17 cellular contexts compared by ENCODE assay signal in the genomic region with DNA sequence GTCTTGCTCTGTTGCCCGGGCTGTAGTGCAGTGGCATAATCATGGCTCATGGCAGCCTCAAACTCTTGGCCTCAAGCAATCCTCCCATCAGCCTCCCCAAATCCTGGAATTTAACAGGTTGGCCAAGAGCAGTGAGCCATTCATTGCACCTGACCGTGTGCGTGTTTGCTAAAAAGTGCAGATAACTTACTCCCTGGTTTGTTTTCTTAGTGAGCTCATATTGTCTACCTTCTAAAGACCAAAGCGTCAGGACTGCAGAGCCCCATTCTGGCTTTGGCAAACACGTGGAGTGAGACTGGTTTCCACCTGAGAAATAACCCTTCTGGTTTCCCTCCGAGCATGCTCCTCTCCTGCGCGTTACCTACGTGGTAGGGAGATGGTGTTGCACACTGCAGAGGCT. TPM values are rescaled to one million over a fixed set of nuclear protein-coding genes. Genes with fewer than 3 reads are reported as not detected.
"Had no signal": no experiment of that assay in that cellular context is flagged by ENCODE, and none has a peak within 500 bp of the region (broad histone marks: within the 10 kb centered on the region; RNA-seq: fewer than 3 reads in every experiment).

No MANE protein-coding gene starts in this region.

- ATAC-seq: activated T-cell treated with anti-CD3 and anti-CD28 coated beads, Interleukin-2, amount 50 U/mL, for 72 hours; body of pancreas; left cardiac atrium; natural killer cell treated with Interleukin-12 subunit alpha and Interleukin-12 subunit beta and Interleukin-15 and Interleukin-18, amount 100 ng/mL, for 72 hours had no signal

- H3K9me3 ChIP-seq: body of pancreas, vagina had no signal

- DNase-seq: activated CD4-positive, alpha-beta T cell treated with anti-CD3 and anti-CD28 coated beads for 1 hour; activated CD4-positive, alpha-beta T cell treated with anti-CD3 and anti-CD28 coated beads, Interleukin-2, amount 50 U/mL, for 48 hours; activated gamma-delta T cell treated with Interleukin-2 at 50 U/mL for 16 hours; activated T-cell treated with anti-CD3 and anti-CD28 coated beads, Interleukin-2, amount 50 U/mL, for 72 hours; amniotic stem cell; body of pancreas; left cardiac atrium; stimulated activated CD4-positive, alpha-beta T cell treated with anti-CD3 and anti-CD28 coated beads, Interleukin-2, amount 100 ng/mL, for 48 hours; stimulated activated naive CD4-positive, alpha-beta T cell treated with Interleukin-2 at 50 U/mL for 16 hours had no signal

- H3K4me1 ChIP-seq: body of pancreas, vagina had no signal

- H3K36me3 Mint-ChIP-seq: natural killer cell treated with Interleukin-12 subunit alpha and Interleukin-12 subunit beta and Interleukin-15 and Interleukin-18, amount 100 ng/mL, for 72 hours had no signal

- H3K4me3 ChIP-seq: body of pancreas, vagina had no signal

- H3K27me3 ChIP-seq: body of pancreas, vagina had no signal

- H3K27ac ChIP-seq: body of pancreas, vagina had no signal

- H3K27me3 Mint-ChIP-seq: central memory CD8-positive, alpha-beta T cell had no signal

- H3K36me3 ChIP-seq: vagina had no signal

- H3K9me3 Mint-ChIP-seq: activated T-cell treated with anti-CD3 and anti-CD28 coated beads, Interleukin-2, amount 50 U/mL, for 72 hours; central memory CD8-positive, alpha-beta T cell; natural killer cell treated with Interleukin-12 subunit alpha and Interleukin-12 subunit beta and Interleukin-15 and Interleukin-18, amount 100 ng/mL, for 72 hours; T-helper 2 cell treated with Interferon-gamma antibody and Interleukin-4, amounts not matched to agents 5 μg/mL and 100 μg/mL, for 36 hours had no signal

- H3K4me3 Mint-ChIP-seq: activated T-cell treated with anti-CD3 and anti-CD28 coated beads, Interleukin-2, amount 50 U/mL, for 72 hours; central memory CD8-positive, alpha-beta T cell; natural killer cell treated with Interleukin-12 subunit alpha and Interleukin-12 subunit beta and Interleukin-15 and Interleukin-18, amount 100 ng/mL, for 72 hours; T-helper 2 cell treated with Interferon-gamma antibody and Interleukin-4, amounts not matched to agents 5 μg/mL and 100 μg/mL, for 36 hours had no signal

- H3K27ac Mint-ChIP-seq: activated T-cell treated with anti-CD3 and anti-CD28 coated beads, Interleukin-2, amount 50 U/mL, for 72 hours; natural killer cell treated with Interleukin-12 subunit alpha and Interleukin-12 subunit beta and Interleukin-15 and Interleukin-18, amount 100 ng/mL, for 72 hours; T-helper 2 cell treated with Interferon-gamma antibody and Interleukin-4, amounts not matched to agents 5 μg/mL and 100 μg/mL, for 36 hours had no signal

RNA-seq across cellular contexts. Expression of gene CA6, which starts 32.2 kb away (rescaled TPM):
- total RNA-seq: body of pancreas; glomerular endothelial cell; left cardiac atrium; lung microvascular endothelial cell; mucosa of gallbladder; natural killer cell treated with Interleukin-12 subunit alpha and Interleukin-12 subunit beta and Interleukin-15 and Interleukin-18, amount 100 ng/mL, for 72 hours; osteocyte; vagina had no signal
